1 cellular context compared by ENCODE assay signal in the genomic region with DNA sequence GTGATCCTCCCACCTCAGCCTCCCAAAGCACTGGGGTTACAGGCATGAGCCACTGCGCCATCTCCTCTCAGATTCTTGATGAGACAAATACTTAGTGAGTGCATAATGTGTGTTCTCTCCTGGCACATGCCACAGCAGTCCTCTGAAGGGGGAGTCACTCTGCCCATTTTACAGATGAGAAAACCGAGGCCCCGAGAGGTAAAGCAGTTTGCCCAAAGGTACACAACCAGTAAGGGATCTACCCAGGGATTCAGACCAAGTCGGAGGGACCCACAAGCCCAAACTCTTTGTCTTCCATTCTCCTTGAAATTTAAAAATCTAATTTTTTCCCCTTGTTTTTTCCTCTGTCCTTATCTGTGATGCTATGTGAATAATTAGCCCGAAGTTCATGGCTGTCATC.
TF ChIP-seq lines count a peak whose summit lies in the region.

No MANE protein-coding gene starts in this region.

TF ChIP-seq in HepG2, 621 proteins besides CTCF, POLR2A, EP300 and RAD21:
- TF ChIP-seq ZNF629 (CRISPR knock-in tag; conservative IDR thresholded peaks at IDR 0.05): peak; percentile 78
- no peak for TF ChIP-seq ZNF263 (CRISPR knock-in tag; IDR thresholded peaks at IDR 0.05)
- TF ChIP-seq CBX5 (CRISPR knock-in tag; IDR thresholded peaks at IDR 0.05; ENCODE audit: borderline replicate concordance): no peak
- TF ChIP-seq ATF1 (CRISPR knock-in tag; IDR thresholded peaks at IDR 0.05): no peak
- TF ChIP-seq TBP (CRISPR knock-in tag; IDR thresholded peaks at IDR 0.05): no peak
- TF ChIP-seq ZFP36L2 (CRISPR knock-in tag; IDR thresholded peaks at IDR 0.05): no peak
- TF ChIP-seq ZNF207 (IDR thresholded peaks at IDR 0.05; ENCODE audit: borderline replicate concordance): no peak
TF ChIP-seq in HepG2: peak in this region for 1.
